36 cellular contexts compared by ENCODE assay signal in the genomic region with DNA sequence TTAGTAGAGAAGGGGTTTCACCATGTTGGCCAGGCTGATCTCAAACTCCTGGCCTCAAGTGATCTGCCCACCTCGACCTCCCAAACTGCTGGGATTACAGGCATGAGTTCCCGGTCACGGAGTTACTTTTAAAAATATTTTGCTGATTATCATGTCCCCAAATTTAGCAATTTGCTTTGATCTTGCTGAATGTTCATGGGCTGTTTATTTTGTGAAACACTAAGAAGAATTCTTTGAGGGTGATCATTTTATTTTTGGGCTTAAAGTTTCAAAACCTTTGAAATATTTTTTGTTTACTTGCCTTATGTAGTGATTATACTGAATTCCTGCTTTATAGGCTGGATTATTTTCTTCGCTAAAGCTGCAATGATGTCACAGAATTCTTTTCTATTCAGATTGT. TPM values are rescaled to one million over a fixed set of nuclear protein-coding genes. Genes with fewer than 3 reads are reported as not detected.
"Had no signal": no experiment of that assay in that cellular context is flagged by ENCODE, and none has a peak within 500 bp of the region (broad histone marks: within the 10 kb centered on the region; RNA-seq: fewer than 3 reads in every experiment).

No MANE protein-coding gene starts in this region.

- H3K27me3 Mint-ChIP-seq: progenitor cell of endocrine pancreas, type B pancreatic cell had no signal

- H3K27ac ChIP-seq: neural progenitor cell, ovary, parathyroid adenoma, psoas muscle, right lobe of liver, spleen, suprapubic skin, testis, tibial artery, transverse colon, upper lobe of right lung, uterus had no signal

- H3K4me3 Mint-ChIP-seq: natural killer cell; nephron; neural progenitor cell; stimulated activated memory B cell treated with anti-CD40 and anti-IgM and Interleukin-4, amounts not matched to agents 10 μg/mL and 1 μg/mL and 100 μg/mL, for 72 hours; stimulated activated naive CD8-positive, alpha-beta T cell treated with anti-CD3 and anti-CD28 coated beads, Interleukin-15, amount 100 ng/mL, for 72 hours; type B pancreatic cell had no signal

- H3K4me3 ChIP-seq: neural progenitor cell, ovary, psoas muscle, right lobe of liver, sigmoid colon, skin epidermis, smooth muscle cell, spleen, suprapubic skin, testis, tibial artery, transverse colon, upper lobe of right lung, uterus had no signal

- DNase-seq: natural killer cell; occipital lobe; ovary; posterior cingulate gyrus; psoas muscle; right cardiac atrium; right lobe of liver; sigmoid colon; spleen; stimulated activated CD4-positive, alpha-beta T cell treated with anti-CD3 and anti-CD28 coated beads, Interleukin-12 subunit alpha, Interleukin-12 subunit beta, amount 100 ng/mL, for 4 hours; stimulated activated CD4-positive, alpha-beta T cell treated with anti-CD3 and anti-CD28 coated beads, Interleukin-1b, Interleukin-23, amount 100 ng/mL, for 48 hours; stimulated activated CD4-positive, alpha-beta T cell treated with anti-CD3 and anti-CD28 coated beads, Interleukin-4, amount 100 ng/mL, for 1 hour; stimulated activated CD4-positive, alpha-beta T cell treated with anti-CD3 and anti-CD28 coated beads, Interleukin-4, amount 100 ng/mL, for 4 hours; stimulated activated CD8-positive, alpha-beta memory T cell treated with anti-CD3 and anti-CD28 coated beads, Interleukin-4, amount 100 ng/mL, for 48 hours; stimulated activated naive CD4-positive, alpha-beta T cell; stimulated activated naive CD8-positive, alpha-beta T cell treated with anti-CD3 and anti-CD28 coated beads, Interleukin-15, amount 100 ng/mL, for 72 hours; stimulated activated naive CD8-positive, alpha-beta T cell treated with anti-CD3 and anti-CD28 coated beads, Interleukin-15, Interleukin-2, amounts not matched to agents 100 U/mL and 50 U/mL, for 24 hours; substantia nigra; testis; tibial artery; transverse colon; upper lobe of right lung; uterus had no signal

- H2AFZ ChIP-seq: neural progenitor cell, parathyroid adenoma had no signal

- H3K4me2 ChIP-seq: neural progenitor cell, smooth muscle cell had no signal

- H3K4me1 Mint-ChIP-seq: natural killer cell; nephron; neural progenitor cell; stimulated activated memory B cell treated with anti-CD40 and anti-IgM and Interleukin-4, amounts not matched to agents 10 μg/mL and 1 μg/mL and 100 μg/mL, for 72 hours; stimulated activated naive CD8-positive, alpha-beta T cell treated with anti-CD3 and anti-CD28 coated beads, Interleukin-15, amount 100 ng/mL, for 72 hours had no signal

- H3K9me3 ChIP-seq: ovary, psoas muscle, right lobe of liver, sigmoid colon, suprapubic skin, testis, transverse colon, upper lobe of right lung, uterus had no signal

- H3K27me3 ChIP-seq: neural progenitor cell, ovary, right lobe of liver, sigmoid colon, suprapubic skin, testis, tibial artery, transverse colon, upper lobe of right lung, uterus had no signal

- H3K9ac ChIP-seq: neural progenitor cell, parathyroid adenoma had no signal

- ATAC-seq: natural killer cell; psoas muscle; right cardiac atrium; right lobe of liver; stimulated activated memory B cell treated with anti-CD40 and anti-IgM and Interleukin-4, amounts not matched to agents 10 μg/mL and 1 μg/mL and 100 μg/mL, for 72 hours; stimulated activated naive CD8-positive, alpha-beta T cell treated with anti-CD3 and anti-CD28 coated beads, Interleukin-15, amount 100 ng/mL, for 72 hours; stimulated activated naive CD8-positive, alpha-beta T cell treated with anti-CD3 and anti-CD28 coated beads, Interleukin-15, Interleukin-2, amounts not matched to agents 100 U/mL and 50 U/mL, for 24 hours; upper lobe of right lung had no signal

- H3K4me1 ChIP-seq: neural progenitor cell, parathyroid adenoma, psoas muscle, right lobe of liver, sigmoid colon, spleen, suprapubic skin, testis, tibial artery, transverse colon, upper lobe of right lung, uterus had no signal

- H3K36me3 Mint-ChIP-seq: natural killer cell; neural progenitor cell; stimulated activated memory B cell treated with anti-CD40 and anti-IgM and Interleukin-4, amounts not matched to agents 10 μg/mL and 1 μg/mL and 100 μg/mL, for 72 hours; type B pancreatic cell had no signal

- H3K36me3 ChIP-seq: neural progenitor cell, ovary, right lobe of liver, sigmoid colon, spleen, suprapubic skin, tibial artery, transverse colon, upper lobe of right lung, uterus had no signal

- H3K79me2 ChIP-seq: parathyroid adenoma had no signal

- H3K9me3 Mint-ChIP-seq: type B pancreatic cell had no signal

- H3K27ac Mint-ChIP-seq: natural killer cell; nephron; neural progenitor cell; progenitor cell of endocrine pancreas; stimulated activated memory B cell treated with anti-CD40 and anti-IgM and Interleukin-4, amounts not matched to agents 10 μg/mL and 1 μg/mL and 100 μg/mL, for 72 hours; stimulated activated naive CD8-positive, alpha-beta T cell treated with anti-CD3 and anti-CD28 coated beads, Interleukin-15, amount 100 ng/mL, for 72 hours; type B pancreatic cell had no signal

RNA-seq across cellular contexts. Expression of a gene that starts 58.9 kb away (rescaled TPM):
- total RNA-seq: natural killer cell, occipital lobe, osteoblast, ovary, progenitor cell of endocrine pancreas, psoas muscle, right cardiac atrium, right lobe of liver, sigmoid colon, smooth muscle cell, spleen, suprapubic skin, transverse colon, upper lobe of right lung had no signal
- polyA plus RNA-seq: neural cell, ovary, psoas muscle, sigmoid colon, smooth muscle cell, spleen, thymus, urinary bladder had no signal
